Comparison of ENCODE assay signal across 33 cellular contexts in the genomic region with DNA sequence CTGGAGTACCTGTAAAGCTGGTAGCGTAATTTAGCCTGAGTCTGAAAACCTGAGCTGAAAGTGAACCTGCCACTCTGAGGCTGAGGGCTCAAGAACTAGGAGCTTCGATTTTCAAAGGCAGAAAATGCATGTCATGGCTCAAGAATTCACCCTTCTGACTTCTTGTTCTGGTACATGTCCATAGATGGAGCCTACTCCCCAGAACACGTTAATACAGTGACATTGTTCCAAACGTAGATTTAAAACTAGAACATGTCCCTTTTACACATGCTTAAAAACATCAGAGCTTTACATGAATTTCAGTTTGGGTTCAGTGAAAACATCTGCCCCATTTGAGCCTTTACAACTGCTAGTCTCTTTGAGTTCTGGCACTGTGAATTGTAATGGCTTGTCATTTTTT.
"Had no signal": no experiment of that assay in that cellular context is flagged by ENCODE, and none has a peak within 500 bp of the region (broad histone marks: within the 10 kb centered on the region; RNA-seq: fewer than 3 reads in every experiment).

No MANE protein-coding gene starts in this region.

- H3K4me1 ChIP-seq: adrenal gland, breast epithelium, colonic mucosa had no signal

- H3K27me3 Mint-ChIP-seq: activated CD4-positive, alpha-beta memory T cell treated with anti-CD3 and anti-CD28 coated beads for 36 hours; activated CD4-positive, alpha-beta T cell treated with anti-CD3 and anti-CD28 coated beads for 36 hours; activated CD4-positive, alpha-beta T cell treated with anti-CD3 and anti-CD28 coated beads, Interleukin-2, amount 10 ng/mL, durations not matched to agents 24 days and 14 days; activated naive CD4-positive, alpha-beta T cell treated with anti-CD3 and anti-CD28 coated beads, Interleukin-2, amount 50 U/mL, for 24 hours; activated naive CD8-positive, alpha-beta T cell treated with anti-CD3 and anti-CD28 coated beads for 36 hours; activated naive CD8-positive, alpha-beta T cell treated with anti-CD3 and anti-CD28 coated beads, Interleukin-2, amount 50 U/mL, for 24 hours had no signal

- H3K27me3 ChIP-seq: adrenal gland, breast epithelium, cardiac muscle cell, colonic mucosa had no signal

- H3K9me3 Mint-ChIP-seq: activated CD4-positive, alpha-beta memory T cell treated with anti-CD3 and anti-CD28 coated beads for 36 hours; activated CD4-positive, alpha-beta T cell treated with anti-CD3 and anti-CD28 coated beads, Interleukin-2, amount 10 ng/mL, durations not matched to agents 24 days and 14 days; activated naive CD4-positive, alpha-beta T cell treated with anti-CD3 and anti-CD28 coated beads for 36 hours; activated naive CD4-positive, alpha-beta T cell treated with anti-CD3 and anti-CD28 coated beads, Interleukin-2, amount 50 U/mL, for 24 hours; activated naive CD8-positive, alpha-beta T cell treated with anti-CD3 and anti-CD28 coated beads for 36 hours; activated naive CD8-positive, alpha-beta T cell treated with anti-CD3 and anti-CD28 coated beads, Interleukin-2, amount 50 U/mL, for 24 hours; activated T-helper 1 cell treated with anti-CD3 and anti-CD28 coated beads, Interleukin-12 subunit alpha, Interleukin-12 subunit beta, Interleukin-2, Interleukin-4 antibody, amounts not matched to agents 30 ng/mL and 10 ng/mL and 1 ng/mL, durations not matched to agents 14 hours and 24 hours and 36 hours; activated T-helper 2 cell treated with anti-CD3 and anti-CD28 coated beads, Interferon-gamma antibody, Interleukin-2, Interleukin-4, amounts not matched to agents 10 μg/mL and 5 μg/mL and 100 μg/mL, durations not matched to agents 14 hours and 24 hours and 36 hours; brain; dendritic cell treated with granulocyte-macrophage colony-stimulating factor and Interleukin-4, amounts not matched to agents 40 ng/mL and 50 ng/mL, for 4 days had no signal

- H3K4me3 Mint-ChIP-seq: activated CD4-positive, alpha-beta memory T cell treated with anti-CD3 and anti-CD28 coated beads for 36 hours; activated CD4-positive, alpha-beta T cell treated with anti-CD3 and anti-CD28 coated beads for 36 hours; activated CD4-positive, alpha-beta T cell treated with anti-CD3 and anti-CD28 coated beads, Interleukin-2, amount 10 ng/mL, durations not matched to agents 24 days and 14 days; activated CD8-positive, alpha-beta memory T cell treated with anti-CD3 and anti-CD28 coated beads, Interleukin-2, amount 10 ng/mL, durations not matched to agents 7 days and 5 days; activated CD8-positive, alpha-beta T cell treated with anti-CD3 and anti-CD28 coated beads, Interleukin-2, amount 10 ng/mL, durations not matched to agents 7 days and 5 days; activated naive CD4-positive, alpha-beta T cell treated with anti-CD3 and anti-CD28 coated beads for 36 hours; activated naive CD4-positive, alpha-beta T cell treated with anti-CD3 and anti-CD28 coated beads, Interleukin-2, amount 50 U/mL, for 24 hours; activated naive CD8-positive, alpha-beta T cell treated with anti-CD3 and anti-CD28 coated beads for 36 hours; activated naive CD8-positive, alpha-beta T cell treated with anti-CD3 and anti-CD28 coated beads, Interleukin-2, amount 50 U/mL, for 24 hours; activated T-helper 1 cell treated with anti-CD3 and anti-CD28 coated beads, Interleukin-12 subunit alpha, Interleukin-12 subunit beta, Interleukin-2, Interleukin-4 antibody, amounts not matched to agents 30 ng/mL and 10 ng/mL and 1 ng/mL, durations not matched to agents 14 hours and 24 hours and 36 hours; brain; dendritic cell treated with granulocyte-macrophage colony-stimulating factor and Interleukin-4, amounts not matched to agents 40 ng/mL and 50 ng/mL, for 4 days; endodermal cell had no signal

- ATAC-seq: activated CD4-positive, alpha-beta T cell treated with anti-CD3 and anti-CD28 coated beads for 36 hours; activated CD8-positive, alpha-beta memory T cell treated with anti-CD3 and anti-CD28 coated beads, Interleukin-2, amount 10 ng/mL, durations not matched to agents 7 days and 5 days; activated CD8-positive, alpha-beta T cell treated with anti-CD3 and anti-CD28 coated beads, Interleukin-2, amount 10 ng/mL, durations not matched to agents 7 days and 5 days; activated naive CD8-positive, alpha-beta T cell treated with anti-CD3 and anti-CD28 coated beads, Interleukin-2, amount 50 U/mL, for 24 hours; esophagus mucosa had no signal

- H3K9me3 ChIP-seq: adrenal gland, breast epithelium, colonic mucosa had no signal

- H3K27ac ChIP-seq: adrenal gland, breast epithelium, cardiac muscle cell, colonic mucosa, dorsolateral prefrontal cortex had no signal

- H3K4me3 ChIP-seq: adrenal gland, breast epithelium, cardiac muscle cell, colonic mucosa, dorsolateral prefrontal cortex had no signal

- H3K36me3 ChIP-seq: adrenal gland, breast epithelium, cardiac muscle cell, colonic mucosa had no signal

- H3K36me3 Mint-ChIP-seq: activated CD4-positive, alpha-beta memory T cell treated with anti-CD3 and anti-CD28 coated beads for 36 hours; activated CD8-positive, alpha-beta memory T cell treated with anti-CD3 and anti-CD28 coated beads, Interleukin-2, amount 10 ng/mL, durations not matched to agents 7 days and 5 days; activated naive CD4-positive, alpha-beta T cell treated with anti-CD3 and anti-CD28 coated beads, Interleukin-2, amount 50 U/mL, for 24 hours; activated naive CD8-positive, alpha-beta T cell treated with anti-CD3 and anti-CD28 coated beads for 36 hours; brain had no signal

- H3K4me1 Mint-ChIP-seq: activated CD4-positive, alpha-beta T cell treated with anti-CD3 and anti-CD28 coated beads for 36 hours; activated CD4-positive, alpha-beta T cell treated with anti-CD3 and anti-CD28 coated beads, Interleukin-2, amount 10 ng/mL, durations not matched to agents 24 days and 14 days; activated CD8-positive, alpha-beta memory T cell treated with anti-CD3 and anti-CD28 coated beads, Interleukin-2, amount 10 ng/mL, durations not matched to agents 7 days and 5 days; activated naive CD4-positive, alpha-beta T cell treated with anti-CD3 and anti-CD28 coated beads, Interleukin-2, amount 50 U/mL, for 24 hours; activated naive CD8-positive, alpha-beta T cell treated with anti-CD3 and anti-CD28 coated beads for 36 hours; activated naive CD8-positive, alpha-beta T cell treated with anti-CD3 and anti-CD28 coated beads, Interleukin-2, amount 50 U/mL, for 24 hours; brain had no signal

- H3K27ac Mint-ChIP-seq: activated CD4-positive, alpha-beta memory T cell treated with anti-CD3 and anti-CD28 coated beads for 36 hours; activated CD4-positive, alpha-beta T cell treated with anti-CD3 and anti-CD28 coated beads for 36 hours; activated CD4-positive, alpha-beta T cell treated with anti-CD3 and anti-CD28 coated beads, Interleukin-2, amount 10 ng/mL, durations not matched to agents 24 days and 14 days; activated CD8-positive, alpha-beta memory T cell treated with anti-CD3 and anti-CD28 coated beads, Interleukin-2, amount 10 ng/mL, durations not matched to agents 7 days and 5 days; activated CD8-positive, alpha-beta T cell treated with anti-CD3 and anti-CD28 coated beads, Interleukin-2, amount 10 ng/mL, durations not matched to agents 7 days and 5 days; activated naive CD4-positive, alpha-beta T cell treated with anti-CD3 and anti-CD28 coated beads for 36 hours; activated naive CD4-positive, alpha-beta T cell treated with anti-CD3 and anti-CD28 coated beads, Interleukin-2, amount 50 U/mL, for 24 hours; activated naive CD8-positive, alpha-beta T cell treated with anti-CD3 and anti-CD28 coated beads for 36 hours; activated naive CD8-positive, alpha-beta T cell treated with anti-CD3 and anti-CD28 coated beads, Interleukin-2, amount 50 U/mL, for 24 hours; activated T-helper 1 cell treated with anti-CD3 and anti-CD28 coated beads, Interleukin-12 subunit alpha, Interleukin-12 subunit beta, Interleukin-2, Interleukin-4 antibody, amounts not matched to agents 30 ng/mL and 10 ng/mL and 1 ng/mL, durations not matched to agents 14 hours and 24 hours and 36 hours; activated T-helper 2 cell treated with anti-CD3 and anti-CD28 coated beads, Interferon-gamma antibody, Interleukin-2, Interleukin-4, amounts not matched to agents 10 μg/mL and 5 μg/mL and 100 μg/mL, durations not matched to agents 14 hours and 24 hours and 36 hours; brain; dendritic cell treated with granulocyte-macrophage colony-stimulating factor and Interleukin-4, amounts not matched to agents 40 ng/mL and 50 ng/mL, for 4 days; endodermal cell had no signal

- DNase-seq: activated CD4-positive, alpha-beta memory T cell treated with anti-CD3 and anti-CD28 coated beads for 36 hours; activated CD4-positive, alpha-beta T cell treated with anti-CD3 and anti-CD28 coated beads for 36 hours; activated CD4-positive, CD25-positive, alpha-beta regulatory T cell; activated CD4-positive, CD25-positive, alpha-beta regulatory T cell treated with anti-CD3 and anti-CD28 coated beads, Interleukin-2, amount 50 U/mL, for 72 hours; activated CD8-positive, alpha-beta memory T cell treated with anti-CD3 and anti-CD28 coated beads, Interleukin-2, amount 10 ng/mL, durations not matched to agents 7 days and 5 days; activated CD8-positive, alpha-beta memory T cell treated with anti-CD3 and anti-CD28 coated beads, Interleukin-2, amount 50 U/mL, for 4 hours; activated CD8-positive, alpha-beta T cell treated with anti-CD3 and anti-CD28 coated beads, Interleukin-2, amount 10 ng/mL, durations not matched to agents 7 days and 5 days; activated effector memory CD4-positive, alpha-beta T cell treated with anti-CD3 and anti-CD28 coated beads, Interleukin-2, amount 50 U/mL, for 16 hours; activated naive CD4-positive, alpha-beta T cell treated with anti-CD3 and anti-CD28 coated beads for 36 hours; activated naive CD8-positive, alpha-beta T cell treated with anti-CD3 and anti-CD28 coated beads for 36 hours; activated naive CD8-positive, alpha-beta T cell treated with anti-CD3 and anti-CD28 coated beads, Interleukin-2, amount 50 U/mL, for 24 hours; activated T-cell treated with anti-CD3 and anti-CD28 coated beads, Interleukin-2, amount 50 U/mL, for 1 hour; activated T-cell treated with anti-CD3 and anti-CD28 coated beads, Interleukin-2, amount 50 U/mL, for 48 hours; adrenal gland; amygdala; aorta; central memory CD4-positive, alpha-beta T cell; cerebellar nuclear complex; colonic mucosa; dorsolateral prefrontal cortex; effector memory CD4-positive, alpha-beta T cell; endodermal cell; foreskin melanocyte; T-helper 2 cell had no signal
